9 cellular contexts compared by ENCODE assay signal in the genomic region with DNA sequence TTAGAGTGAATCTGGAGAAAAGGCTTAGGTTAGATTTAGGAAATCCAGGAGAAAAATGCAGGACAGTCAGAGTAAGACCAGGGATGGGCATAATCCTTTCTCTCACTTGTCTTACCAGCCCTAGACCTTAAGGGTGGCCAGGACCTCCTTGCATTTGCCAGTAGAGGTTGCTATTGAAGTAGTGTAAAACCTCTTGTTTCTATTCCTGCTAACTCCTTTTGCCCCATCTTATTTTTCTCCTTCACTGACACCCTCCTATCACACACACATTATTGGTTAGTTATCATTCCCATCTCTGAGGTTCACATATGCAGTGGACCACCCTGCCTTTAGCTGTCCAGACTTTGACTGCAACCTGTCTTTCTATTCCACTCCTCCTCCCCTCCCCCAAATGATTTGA.
DNase-seq lines count a peak whose midpoint lies in the region; ATAC-seq and TF ChIP-seq lines count a peak whose summit lies in the region.
"Had no signal": no experiment of that assay in that cellular context is flagged by ENCODE, and none has a peak within 500 bp of the region (broad histone marks: within the 10 kb centered on the region; RNA-seq: fewer than 3 reads in every experiment).

No MANE protein-coding gene starts in this region.

- peaks cover 65% of the 10 kb centered on the region for H3K4me1 Mint-ChIP-seq in neural progenitor cell
- H3K4me1 Mint-ChIP-seq in CD14-positive monocyte, result peaks cover 12% of the 10 kb centered on the region

- no peak overlapping the region for H3K4me3 Mint-ChIP-seq in neural progenitor cell
- H3K4me3 Mint-ChIP-seq in CD14-positive monocyte, result no peak overlapping the region

- intact Hi-C loops in CD14-positive monocyte (cut with micrococcal nuclease), result no loop called here

- H3K27me3 Mint-ChIP-seq in neural progenitor cell (ENCODE audit: insufficient read depth, low read depth) (no peaks in the 10 kb centered on the region), CD14-positive monocyte (ENCODE audit: low read depth in 3 of 3) (peaks cover 0 to 3% (median 0%) of the 10 kb centered on the region in 3 donors)

- H3K4me2 ChIP-seq in neural progenitor cell, result peak overlapping the region; percentile 56

- H3K27ac ChIP-seq in neural progenitor cell, result peak overlapping the region; percentile 11

- no peak overlapping the region for H3K9ac ChIP-seq in neural progenitor cell

- H3K27me3 ChIP-seq in neural progenitor cell, result no peaks in the 10 kb centered on the region

- H3K4me3 ChIP-seq in neural progenitor cell, result no peak overlapping the region

- peaks cover 63% of the 10 kb centered on the region for H3K4me1 ChIP-seq in neural progenitor cell

- TF ChIP-seq CTCF in neural progenitor cell (IDR thresholded peaks at IDR 0.05) (peak; percentile 36), CD14-positive monocyte (IDR thresholded peaks at IDR 0.05) (no peak)

- no peak for ATAC-seq in esophagus mucosa
- no peak for ATAC-seq in HG02678 (IDR thresholded peaks at IDR 0.05; ENCODE audit: unreplicated experiment)

- H3K36me3 ChIP-seq in neural progenitor cell, result no peaks in the 10 kb centered on the region

- H3F3A ChIP-seq in neural progenitor cell (ENCODE audit: low read depth), result peaks cover 55% of the 10 kb centered on the region

- no peak overlapping the region for H2AFZ ChIP-seq in neural progenitor cell (replicated peaks)

- DNase-seq in DMS114 treated with DMSO at 0.1 percent for 48 hours (lab: John Stamatoyannopoulos, UW; ENCODE audit: unreplicated experiment) (peak; percentile 76), M059J (ENCODE audit: low read depth) (peak; percentile 64), dermis blood vessel endothelial cell (peak; percentile 69), neural progenitor cell (ENCODE audit: low spot score) (peak; percentile 21), CD14-positive monocyte (ENCODE audit: low spot score) (no peak), COLO829 (ENCODE audit: low spot score) (no peak)
- DNase-seq: stimulated activated CD8-positive, alpha-beta memory T cell treated with anti-CD3 and anti-CD28 coated beads, Interleukin-4, amount 100 ng/mL, for 48 hours had no signal

- peaks cover 29% of the 10 kb centered on the region for H4K20me1 ChIP-seq in neural progenitor cell (ENCODE audit: low read depth)

- H3K79me2 ChIP-seq in neural progenitor cell (ENCODE audit: low read depth), result peaks cover 94% of the 10 kb centered on the region

- H3K36me3 Mint-ChIP-seq in neural progenitor cell, result peaks cover 12% of the 10 kb centered on the region
- H3K36me3 Mint-ChIP-seq in CD14-positive monocyte, result peaks cover 3 to 4% of the 10 kb centered on the region in 2 donors

- no peaks in the 10 kb centered on the region for H3K9me3 ChIP-seq in neural progenitor cell (ENCODE audit: low read depth)

- no peaks in the 10 kb centered on the region for H3K9me3 Mint-ChIP-seq in neural progenitor cell
- no peaks in the 10 kb centered on the region for H3K9me3 Mint-ChIP-seq in CD14-positive monocyte

- H3K27ac Mint-ChIP-seq in neural progenitor cell (peak overlapping the region; percentile 11), CD14-positive monocyte (no peak overlapping the region)

Comparison
In these comparisons a context has a peak if more than half of its experiments do, and no peak if none do; other contexts are left out.
1. DNase-seq: peak in DMS114 treated with DMSO at 0.1 percent for 48 hours (single experiment), M059J (single experiment), dermis blood vessel endothelial cell (single experiment) and neural progenitor cell (single experiment); none in CD14-positive monocyte (single experiment) and COLO829 (single experiment).